9 cellular contexts compared by ENCODE assay signal in the genomic region with DNA sequence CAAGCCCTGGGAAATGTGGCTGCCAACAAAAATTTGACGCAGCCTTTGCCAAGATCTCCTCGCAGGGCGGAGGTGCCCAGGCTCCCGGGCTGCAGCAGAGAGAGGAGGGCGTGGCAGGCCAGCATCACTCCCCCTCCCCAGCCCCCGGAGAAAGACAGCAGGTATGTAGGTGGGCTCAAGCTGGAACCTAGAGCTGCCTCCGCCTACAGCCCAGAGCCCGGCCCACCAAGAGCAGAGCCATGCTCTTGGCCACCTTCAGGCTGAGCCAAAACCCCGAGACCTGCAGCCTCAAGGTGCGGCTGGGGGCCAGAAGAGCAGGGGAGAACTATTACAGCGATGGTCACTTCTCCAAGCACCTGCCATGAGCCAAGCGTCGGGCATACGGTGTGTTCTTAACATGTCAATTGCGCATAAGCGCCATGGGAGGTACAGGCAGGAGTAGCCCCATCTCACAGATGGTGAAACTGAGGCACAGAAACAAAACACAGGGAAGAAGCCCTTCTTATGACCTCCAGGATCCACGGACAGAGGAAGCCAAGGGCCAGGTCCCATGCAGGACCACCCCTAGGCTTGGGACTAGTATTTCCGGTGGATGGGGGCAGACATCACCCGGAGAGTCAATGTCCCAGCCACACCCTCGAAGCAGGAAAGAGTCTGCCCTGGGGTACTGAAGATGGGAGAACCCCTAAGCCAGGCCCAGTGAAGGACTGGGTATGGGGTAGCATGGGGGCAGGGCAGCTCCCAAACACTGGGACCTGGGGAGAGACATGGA.
DNase-seq lines count a peak whose midpoint lies in the region; ATAC-seq and TF ChIP-seq lines count a peak whose summit lies in the region.
"Had no signal": no experiment of that assay in that cellular context is flagged by ENCODE, and none has a peak within 500 bp of the region (broad histone marks: within the 10 kb centered on the region; RNA-seq: fewer than 3 reads in every experiment).

No MANE protein-coding gene starts in this region.

- H4K91ac ChIP-seq in IMR-90 (ENCODE audit: insufficient read depth, low read depth, low read length) = no peak overlapping the region

- no peak overlapping the region for H2BK5ac ChIP-seq in IMR-90 (ENCODE audit: low read depth, low read length, poor library complexity, severe bottlenecking)

- H3K4me2 ChIP-seq in IMR-90 (ENCODE audit: low read depth, low read length) = no peak overlapping the region

- dilution Hi-C loops in IMR-90 (cut with HindIII; ENCODE audit: low sequenced_read_pairs, unreplicated experiment) = no loop called here

- BruUV-seq in IMR-90 (replicated peaks; lab: Mats Ljungman, UMichigan) = no TSS peak

- H3K4ac ChIP-seq in IMR-90 (ENCODE audit: low read depth, low read length) = no peak overlapping the region

- H4K5ac ChIP-seq in IMR-90 (ENCODE audit: low read depth, low read length) = no peak overlapping the region

- H3K56ac ChIP-seq in IMR-90 (ENCODE audit: extremely low read depth, insufficient read depth, low read length) = no peak overlapping the region

- no peak overlapping the region for H3K4me3 Mint-ChIP-seq in brain

- no peak overlapping the region for H3K9ac ChIP-seq in IMR-90 (ENCODE audit: low read depth, low read length)
- no peak overlapping the region for H3K9ac ChIP-seq in muscle layer of colon (ENCODE audit: low read length)

- no peak for ATAC-seq in IMR-90 (ENCODE audit: low read depth)
- peak; percentile 2 for ATAC-seq in thoracic aorta (ENCODE audit: insufficient number of reproducible peaks, low FRiP score, low read depth)
- ATAC-seq in GM18867 (IDR thresholded peaks at IDR 0.05; ENCODE audit: unreplicated experiment) = no peak

- H3K4me3 ChIP-seq in IMR-90 (ENCODE audit: insufficient read depth, low read depth, low read length) = no peak overlapping the region
- peak overlapping the region in 1 of 2 donors; percentile 44 for H3K4me3 ChIP-seq in muscle layer of colon (ENCODE audit: low read depth in 1 of 2, low read length in 2 of 2)
- H3K4me3 ChIP-seq in thoracic aorta = peak overlapping the region; percentile 70
- H3K4me3 ChIP-seq: pancreas had no signal

- no peak for DNase-seq in IMR-90
- no peak for DNase-seq in thoracic aorta (ENCODE audit: low spot score)
- no peak for DNase-seq in GDM1 (lab: John Stamatoyannopoulos, UW)
- no peak for DNase-seq in NCI-H1436 treated with DMSO at 0.1 percent for 48 hours (lab: John Stamatoyannopoulos, UW)
- DNase-seq: NCI-H2029 had no signal

- peaks cover 58% of the 10 kb centered on the region for H3K4me1 Mint-ChIP-seq in brain

- POLR2A ChIA-PET in IMR-90 (lab: Charles Lee; ENCODE audit: unreplicated experiment) = no interaction called here

- no peak overlapping the region for H3K18ac ChIP-seq in IMR-90 (ENCODE audit: low read depth, low read length)

- TF ChIP-seq POLR2A in IMR-90 (IDR thresholded peaks at IDR 0.05; ENCODE audit: low read depth, low read length) = no peak

- H3K9me3 Mint-ChIP-seq in brain = no peaks in the 10 kb centered on the region

- no peaks in the 10 kb centered on the region for H3K27me3 Mint-ChIP-seq in brain

- 98% methylated on average over 6 of the region's 20 CpGs; no CpG with 5 or more reads in 1 of the 2 experiments for WGBS in IMR-90 (ENCODE audit: extremely low coverage in 2 of 2, insufficient read length in 1 of 2), 2 experiments

- H3K27me3 ChIP-seq in IMR-90 (ENCODE audit: control insufficient read depth, insufficient read depth, low read length) = no peaks in the 10 kb centered on the region
- no peaks in the 10 kb centered on the region for H3K27me3 ChIP-seq in muscle layer of colon (ENCODE audit: control insufficient read depth in 1 of 2, insufficient read depth in 2 of 2, low read length in 2 of 2)
- H3K27me3 ChIP-seq in thoracic aorta (replicated peaks; ENCODE audit: insufficient read depth) = no peaks in the 10 kb centered on the region
- H3K27me3 ChIP-seq: pancreas had no signal

- TF ChIP-seq RAD21 in IMR-90 (IDR thresholded peaks at IDR 0.05; ENCODE audit: low read length) = no peak

- H3K27ac ChIP-seq in IMR-90 (ENCODE audit: insufficient read depth, low read length) (no peak overlapping the region), muscle layer of colon (ENCODE audit: low read depth, low read length) (peak overlapping the region; percentile 85), thoracic aorta (peak overlapping the region; percentile 92 to 94)
- H3K27ac ChIP-seq: pancreas had no signal

- CTCF ChIA-PET in IMR-90 (lab: Yijun Ruan, JAX) = no interaction called here

- in situ Hi-C loops in IMR-90 (cut with MboI; ENCODE audit: low sequenced_read_pairs) = no loop called here

- H2AK5ac ChIP-seq in IMR-90 (ENCODE audit: low read depth, low read length) = no peak overlapping the region

- H2BK120ac ChIP-seq in IMR-90 (ENCODE audit: low read depth, low read length) = no peak overlapping the region

- H2AK9ac ChIP-seq in IMR-90 (replicated peaks; ENCODE audit: low read depth, low read length, poor library complexity) = peak overlapping the region; percentile 34

- no peaks in the 10 kb centered on the region for H3K9me3 ChIP-seq in IMR-90 (ENCODE audit: control insufficient read depth, insufficient read depth, low read length)
- H3K9me3 ChIP-seq in muscle layer of colon (ENCODE audit: low read length) = no peaks in the 10 kb centered on the region
- H3K9me3 ChIP-seq in thoracic aorta = no peaks in the 10 kb centered on the region
- H3K9me3 ChIP-seq: pancreas had no signal

- peaks cover 13% of the 10 kb centered on the region for H3K9me1 ChIP-seq in IMR-90 (ENCODE audit: insufficient read depth, low read length)

- no peak overlapping the region for H2BK20ac ChIP-seq in IMR-90 (ENCODE audit: low read depth, low read length)

- H2AFZ ChIP-seq in IMR-90 (replicated peaks; ENCODE audit: low read length, poor library complexity) = no peak overlapping the region

- no peak overlapping the region for H3K23ac ChIP-seq in IMR-90 (ENCODE audit: low read depth, low read length)

- H3K27ac Mint-ChIP-seq in brain = peak overlapping the region; percentile 35 to 82 (median 70)

- TF ChIP-seq CTCF in IMR-90 (conservative IDR thresholded peaks at IDR 0.05; ENCODE audit: low read depth, low read length) = no peak
- no peak for TF ChIP-seq CTCF in brain (conservative IDR thresholded peaks at IDR 0.05)
- TF ChIP-seq CTCF in thoracic aorta (IDR thresholded peaks at IDR 0.05) = no peak

- H3K79me1 ChIP-seq in IMR-90 (ENCODE audit: low read depth in 1 of 2, low read length in 2 of 2) = peaks cover 11 to 63% of the 10 kb centered on the region in 2 experiments; a peak in 3 of 4 replicates

- H3K4me1 ChIP-seq in IMR-90 (ENCODE audit: control insufficient read depth, insufficient read depth, low read length) (peaks cover 13% of the 10 kb centered on the region), muscle layer of colon (ENCODE audit: insufficient read depth, low read length) (peaks cover 60% of the 10 kb centered on the region), thoracic aorta (ENCODE audit: control insufficient read depth in 1 of 2, low read depth in 2 of 2) (peaks cover 21 to 45% of the 10 kb centered on the region in 2 donors)

- peaks cover 53% of the 10 kb centered on the region for H3K36me3 ChIP-seq in IMR-90 (ENCODE audit: control insufficient read depth, insufficient read depth, low read length)
- H3K36me3 ChIP-seq in muscle layer of colon (ENCODE audit: insufficient read depth, low read length) = peaks cover 37% of the 10 kb centered on the region
- peaks cover 4% of the 10 kb centered on the region for H3K36me3 ChIP-seq in thoracic aorta

- H3K36me3 Mint-ChIP-seq in brain = peaks cover 41% of the 10 kb centered on the region

- no peak overlapping the region for H4K8ac ChIP-seq in IMR-90 (ENCODE audit: low read depth in 2 of 2, low read length in 2 of 2)

- H3K14ac ChIP-seq in IMR-90 (replicated peaks; ENCODE audit: low read depth, low read length) = no peak overlapping the region

- peaks cover 35% of the 10 kb centered on the region for H4K20me1 ChIP-seq in IMR-90 (ENCODE audit: insufficient read depth, low read length)

- H2BK15ac ChIP-seq in IMR-90 (ENCODE audit: low read depth, low read length) = no peak overlapping the region

- intact Hi-C loops in IMR-90 (cut with micrococcal nuclease) = no loop called here

TF ChIP-seq in IMR-90, 13 proteins besides CTCF, POLR2A, EP300 and RAD21:
- TF ChIP-seq RCOR1 (IDR thresholded peaks at IDR 0.05; ENCODE audit: insufficient replicate concordance, low read length) = no peak
